ENCODE assay signal across 18 cellular contexts in genomic region chr2:20551945-20552328, GRCh38.
DNase-seq lines count a peak whose midpoint lies in the region; ATAC-seq, FAIRE-seq and TF ChIP-seq lines count a peak whose summit lies in the region.
"Had no signal": no experiment of that assay in that cellular context is flagged by ENCODE, and none has a peak within 500 bp of the region (broad histone marks: within the 10 kb centered on the region; RNA-seq: fewer than 3 reads in every experiment).

No MANE protein-coding gene starts in this region.

- TF ChIP-seq POLR2A in HepG2 (IDR thresholded peaks at IDR 0.05; ENCODE audit: insufficient read depth in 1 of 2, low read depth in 2 of 2, low read length in 2 of 2) (no peak), right lobe of liver (IDR thresholded peaks at IDR 0.05) (no peak)

- no peaks in the 10 kb centered on the region for H3K9me3 Mint-ChIP-seq in astrocyte (ENCODE audit: unreplicated experiment)

- in situ Hi-C loops in HepG2 (cut with HindIII; ENCODE audit: extremely low pct_ligation_motif_present, low pct_unique_long_range_greater_than_20kb), result no loop called here

- BruUV-seq in HepG2 (replicated peaks; lab: Mats Ljungman, UMichigan), result no TSS peak

- H3K36me3 Mint-ChIP-seq in astrocyte (ENCODE audit: low read depth, unreplicated experiment), result peaks cover 2% of the 10 kb centered on the region

- TF ChIP-seq RAD21 in HepG2 (CRISPR knock-in tag; IDR thresholded peaks at IDR 0.05), result no peak

- FAIRE-seq in HepG2 (lab: Jason Lieb, UNC) (no peak), astrocyte (lab: Jason Lieb, UNC) (no peak), HTR-8/SVneo (lab: Jason Lieb, UNC) (no peak)

- ATAC-seq in HepG2 (no peak), right lobe of liver (no peak)
- ATAC-seq in activated CD4-positive, CD25-positive, alpha-beta regulatory T cell treated with anti-CD3 and anti-CD28 coated beads, Interleukin-2, amount 50 U/mL, for 24 hours, result no peak

- CTCF ChIA-PET in HepG2 (lab: Yijun Ruan, JAX; ENCODE audit: low intra/inter-chr PET ratio, low total read pairs), result no interaction called here

- H3K27ac Mint-ChIP-seq in astrocyte (ENCODE audit: unreplicated experiment), result peak overlapping the region; percentile 28

- no peak for DNase-seq in HepG2 (ENCODE audit: low spot score)
- no peak for DNase-seq in right lobe of liver
- no peak for DNase-seq in astrocyte (ENCODE audit: low read depth)
- peak; percentile 39 for DNase-seq in osteoblast (ENCODE audit: insufficient read length, low spot score, missing footprints)
- no peak for DNase-seq in effector CD8-positive, alpha-beta T cell (lab: John Stamatoyannopoulos, UW)
- DNase-seq in SKM-1 treated with dmso at 0.1 percent for 144 hours (lab: John Stamatoyannopoulos, UW; ENCODE audit: unreplicated experiment), result no peak
- DNase-seq in HTR-8/SVneo (ENCODE audit: insufficient read length, low spot score), result no peak
- DNase-seq: DMS153, EL, HCEC 1CT, Karpas-422, NCI-H1417, NCI-H2029 treated with DMSO at 0.1 percent for 48 hours, NCI-H510A treated with DMSO at 0.1 percent for 48 hours, SIG-M5 had no signal

- intact Hi-C loops in HepG2 (cut with micrococcal nuclease; ENCODE audit: unreplicated experiment) (no loop called here), right lobe of liver (cut with DNase I) (no loop called here)

- H4K20me1 ChIP-seq in HepG2 (ENCODE audit: insufficient read depth, low read length) (no peaks in the 10 kb centered on the region), astrocyte (ENCODE audit: insufficient read depth, low read length) (no peaks in the 10 kb centered on the region), osteoblast (ENCODE audit: insufficient read depth, low read length) (no peaks in the 10 kb centered on the region)

- H3K27ac ChIP-seq in HepG2 (ENCODE audit: extremely low read length, insufficient read depth, low read length) (no peak overlapping the region), right lobe of liver (no peak overlapping the region), astrocyte (ENCODE audit: low read depth, low read length) (no peak overlapping the region), osteoblast (ENCODE audit: low read depth, low read length) (no peak overlapping the region)
- H3K27ac ChIP-seq: 22Rv1, HL-60 had no signal

- H3K27me3 ChIP-seq in HepG2 (ENCODE audit: control insufficient read depth in 1 of 2, insufficient read depth in 2 of 2, low read length in 2 of 2) (no peaks in the 10 kb centered on the region), right lobe of liver (no peaks in the 10 kb centered on the region), astrocyte (ENCODE audit: insufficient read depth, low read length) (peaks cover 2% of the 10 kb centered on the region), osteoblast (ENCODE audit: insufficient read depth, low read length) (no peaks in the 10 kb centered on the region)

- TF ChIP-seq EP300 in HepG2 (IDR thresholded peaks at IDR 0.05; ENCODE audit: low read depth in 2 of 2, low read length in 2 of 2), result no peak
- no peak for TF ChIP-seq EP300 in HepG2 (CRISPR knock-in tag; IDR thresholded peaks at IDR 0.05; ENCODE audit: borderline replicate concordance)

- peaks cover 5% of the 10 kb centered on the region for H3K27me3 Mint-ChIP-seq in astrocyte (ENCODE audit: low read depth, unreplicated experiment)

- no peak for TF ChIP-seq CTCF in HepG2 (CRISPR knock-in tag; IDR thresholded peaks at IDR 0.05)
- no peak for TF ChIP-seq CTCF in right lobe of liver (IDR thresholded peaks at IDR 0.05)
- TF ChIP-seq CTCF in astrocyte (IDR thresholded peaks at IDR 0.05; ENCODE audit: insufficient read depth, low read depth, low read length), result no peak
- TF ChIP-seq CTCF in osteoblast (IDR thresholded peaks at IDR 0.05; ENCODE audit: extremely low read depth, low read depth, low read length), result no peak

- H3K4me1 ChIP-seq in HepG2 (ENCODE audit: insufficient read depth, low read length), result peaks cover 33% of the 10 kb centered on the region
- H3K4me1 ChIP-seq in right lobe of liver, result peaks cover 0 to 7% (median 0%) of the 10 kb centered on the region in 4 donors
- H3K4me1 ChIP-seq in astrocyte (ENCODE audit: insufficient read depth, low read length), result no peaks in the 10 kb centered on the region
- H3K4me1 ChIP-seq in osteoblast (ENCODE audit: insufficient read depth, low read length), result no peaks in the 10 kb centered on the region

- WGBS in HepG2 (ENCODE audit: low lambda C conversion rate), result 92% methylated on average over 5 of the region's 5 CpGs
- WGBS in right lobe of liver (ENCODE audit: insufficient coverage, low coverage, low lambda C conversion rate, missing lambda C conversion rate), result 72% methylated on average over 4 of the region's 5 CpGs

- H2AFZ ChIP-seq in HepG2 (ENCODE audit: low read length), result no peak overlapping the region
- H2AFZ ChIP-seq in astrocyte (ENCODE audit: low read depth, low read length), result no peak overlapping the region
- no peak overlapping the region for H2AFZ ChIP-seq in osteoblast (ENCODE audit: low read length)

- H3K79me2 ChIP-seq in HepG2 (ENCODE audit: insufficient read depth, low read length), result no peaks in the 10 kb centered on the region
- H3K79me2 ChIP-seq in astrocyte (ENCODE audit: insufficient read depth, low read length), result no peaks in the 10 kb centered on the region
- H3K79me2 ChIP-seq in osteoblast (ENCODE audit: insufficient read depth, low read length), result no peaks in the 10 kb centered on the region

- H3K36me3 ChIP-seq in HepG2 (replicated peaks in 1 of 2; ENCODE audit: control insufficient read depth in 1 of 2, insufficient read depth in 2 of 2, low read length in 2 of 2) (no peaks in the 10 kb centered on the region), right lobe of liver (no peaks in the 10 kb centered on the region), astrocyte (ENCODE audit: insufficient read depth, low read length) (no peaks in the 10 kb centered on the region), osteoblast (ENCODE audit: insufficient read depth, low read length) (no peaks in the 10 kb centered on the region)

- POLR2A ChIA-PET in HepG2 (lab: Yijun Ruan, JAX), result interaction anchor here (1.2 to 2.0 kb wide), 5 partner anchors 13 to 105 kb away, joined by 3 to 9 read pairs (median 5); partner anchors contain the start of gene RHOB

- H3K4me2 ChIP-seq in HepG2 (ENCODE audit: low read depth, low read length), result no peak overlapping the region
- no peak overlapping the region for H3K4me2 ChIP-seq in astrocyte (ENCODE audit: low read length)
- H3K4me2 ChIP-seq in osteoblast (ENCODE audit: insufficient read depth, low read length), result no peak overlapping the region

- H3K9me3 ChIP-seq in HepG2 (ENCODE audit: low read length), result no peaks in the 10 kb centered on the region
- H3K9me3 ChIP-seq in right lobe of liver, result no peaks in the 10 kb centered on the region
- no peaks in the 10 kb centered on the region for H3K9me3 ChIP-seq in astrocyte (ENCODE audit: insufficient read depth, low read depth, low read length)
- H3K9me3 ChIP-seq in osteoblast (ENCODE audit: low read depth, low read length), result no peaks in the 10 kb centered on the region

- no peaks in the 10 kb centered on the region for H3K4me1 Mint-ChIP-seq in astrocyte (ENCODE audit: low read depth, unreplicated experiment)

- H3K4me3 ChIP-seq in HepG2 (replicated peaks in 1 of 3; ENCODE audit: insufficient read depth in 1 of 3, low read depth in 2 of 3, low read length in 3 of 3) (no peak overlapping the region), right lobe of liver (no peak overlapping the region), astrocyte (ENCODE audit: insufficient read depth, low read depth, low read length) (no peak overlapping the region), osteoblast (ENCODE audit: insufficient read depth, low read length) (no peak overlapping the region)

- no peak overlapping the region for H3K4me3 Mint-ChIP-seq in astrocyte (ENCODE audit: unreplicated experiment)

- H3K9ac ChIP-seq in HepG2 (ENCODE audit: insufficient read depth, low read depth, low read length) (no peak overlapping the region), astrocyte (ENCODE audit: low read length) (no peak overlapping the region)

TF ChIP-seq in HepG2, 621 proteins besides CTCF, POLR2A, EP300 and RAD21:
- TF ChIP-seq REXO4 (CRISPR knock-in tag; IDR thresholded peaks at IDR 0.05; ENCODE audit: borderline replicate concordance) (no peak), MED8 (CRISPR knock-in tag; IDR thresholded peaks at IDR 0.05; ENCODE audit: insufficient replicate concordance) (peak; percentile 42), ZNF468 (CRISPR knock-in tag; IDR thresholded peaks at IDR 0.05) (0 out of 2 replicates have a peak, but pooled peaks have one; percentile 24)
TF ChIP-seq in HepG2: peak in this region for 2.
